20 cellular contexts compared by ENCODE assay signal in genomic region chr21:31172328-31172727, GRCh38.
DNase-seq lines count a peak whose midpoint lies in the region; ATAC-seq and TF ChIP-seq lines count a peak whose summit lies in the region.
"Had no signal": no experiment of that assay in that cellular context is flagged by ENCODE, and none has a peak within 500 bp of the region (broad histone marks: within the 10 kb centered on the region; RNA-seq: fewer than 3 reads in every experiment).

No MANE protein-coding gene starts in this region.

- TF ChIP-seq CTCF in gastroesophageal sphincter (IDR thresholded peaks at IDR 0.05) = no peak

- no peak for TF ChIP-seq POLR2A in gastroesophageal sphincter (IDR thresholded peaks at IDR 0.05)

- H3K36me3 ChIP-seq in gastroesophageal sphincter = no peaks in the 10 kb centered on the region
- H3K36me3 ChIP-seq: left lung, right atrium auricular region, tibial artery had no signal

- H3K36me3 Mint-ChIP-seq in activated naive CD4-positive, alpha-beta T cell treated with anti-CD3 and anti-CD28 coated beads, Interleukin-2, amount 50 U/mL, for 24 hours = peaks cover 17% of the 10 kb centered on the region
- H3K36me3 Mint-ChIP-seq in T-cell = peaks cover 9% of the 10 kb centered on the region
- H3K36me3 Mint-ChIP-seq in stimulated activated memory B cell treated with anti-CD40 and anti-IgM and Interleukin-4, amounts not matched to agents 10 μg/mL and 1 μg/mL and 100 μg/mL, for 72 hours = no peaks in the 10 kb centered on the region

- no peaks in the 10 kb centered on the region for H3K27me3 Mint-ChIP-seq in activated naive CD4-positive, alpha-beta T cell treated with anti-CD3 and anti-CD28 coated beads, Interleukin-2, amount 50 U/mL, for 24 hours
- H3K27me3 Mint-ChIP-seq in T-cell = no peaks in the 10 kb centered on the region
- no peaks in the 10 kb centered on the region for H3K27me3 Mint-ChIP-seq in stimulated activated memory B cell treated with anti-CD40 and anti-IgM and Interleukin-4, amounts not matched to agents 10 μg/mL and 1 μg/mL and 100 μg/mL, for 72 hours
- H3K27me3 Mint-ChIP-seq: central memory CD8-positive, alpha-beta T cell had no signal

- intact Hi-C loops in left ventricle myocardium superior (cut with micrococcal nuclease) = no loop called here

- ATAC-seq in T-cell (replicated peaks in 1 of 4) (no peak), gastroesophageal sphincter (peak; percentile 31), left ventricle myocardium superior (no peak), HG02678 (IDR thresholded peaks at IDR 0.05; ENCODE audit: unreplicated experiment) (no peak)
- ATAC-seq in stimulated activated memory B cell treated with anti-CD40 and anti-IgM and Interleukin-4, amounts not matched to agents 10 μg/mL and 1 μg/mL and 100 μg/mL, for 72 hours = peak; percentile 55
- ATAC-seq: left lung; stimulated activated effector memory CD8-positive, alpha-beta T cell treated with anti-CD3 and anti-CD28 coated beads, Interleukin-12 subunit alpha, Interleukin-12 subunit beta, amount 100 ng/mL, for 72 hours had no signal

- POLR2A ChIA-PET in T-cell (lab: Charles Lee) = interaction anchor here in 1 of 2 donors (0.5 kb wide), 1 partner anchor 9 kb away, joined by 4 read pairs; no protein-coding TSS in a partner anchor

- no peaks in the 10 kb centered on the region for H3K9me3 ChIP-seq in gastroesophageal sphincter
- H3K9me3 ChIP-seq: left lung, right atrium auricular region, tibial artery had no signal

- CTCF ChIA-PET in T-cell (lab: Charles Lee) = interaction anchor here (1.0 to 1.6 kb wide), 2 partner anchors 9 to 10 kb away, joined by 3 to 4 read pairs; no protein-coding TSS in a partner anchor

- 79% methylated on average over 4 of the region's 6 CpGs; no CpG with 5 or more reads in 1 of the 2 donors for WGBS in gastroesophageal sphincter (ENCODE audit: low coverage in 1 of 2), 2 donors

- H3K4me3 Mint-ChIP-seq in activated naive CD4-positive, alpha-beta T cell treated with anti-CD3 and anti-CD28 coated beads, Interleukin-2, amount 50 U/mL, for 24 hours = peak overlapping the region; percentile 74
- peak overlapping the region; percentile 32 to 59 (median 34) for H3K4me3 Mint-ChIP-seq in T-cell
- H3K4me3 Mint-ChIP-seq in stimulated activated memory B cell treated with anti-CD40 and anti-IgM and Interleukin-4, amounts not matched to agents 10 μg/mL and 1 μg/mL and 100 μg/mL, for 72 hours = no peak overlapping the region
- H3K4me3 Mint-ChIP-seq: central memory CD8-positive, alpha-beta T cell; stimulated activated effector memory CD8-positive, alpha-beta T cell treated with anti-CD3 and anti-CD28 coated beads, Interleukin-12 subunit alpha, Interleukin-12 subunit beta, amount 100 ng/mL, for 72 hours had no signal

- H3K4me1 ChIP-seq in gastroesophageal sphincter = peaks cover 0 to 6% (median 0%) of the 10 kb centered on the region in 3 donors
- H3K4me1 ChIP-seq: tibial artery had no signal

- H3K4me1 Mint-ChIP-seq in activated naive CD4-positive, alpha-beta T cell treated with anti-CD3 and anti-CD28 coated beads, Interleukin-2, amount 50 U/mL, for 24 hours = peaks cover 93% of the 10 kb centered on the region
- peaks cover 86 to 91% (median 87%) of the 10 kb centered on the region in 3 donors for H3K4me1 Mint-ChIP-seq in T-cell
- H3K4me1 Mint-ChIP-seq in stimulated activated memory B cell treated with anti-CD40 and anti-IgM and Interleukin-4, amounts not matched to agents 10 μg/mL and 1 μg/mL and 100 μg/mL, for 72 hours = peaks cover 7% of the 10 kb centered on the region

- no peak overlapping the region for H3K27ac ChIP-seq in gastroesophageal sphincter
- H3K27ac ChIP-seq: right atrium auricular region, tibial artery had no signal

- no peaks in the 10 kb centered on the region for H3K9me3 Mint-ChIP-seq in activated naive CD4-positive, alpha-beta T cell treated with anti-CD3 and anti-CD28 coated beads, Interleukin-2, amount 50 U/mL, for 24 hours
- H3K9me3 Mint-ChIP-seq in T-cell = no peaks in the 10 kb centered on the region
- no peaks in the 10 kb centered on the region for H3K9me3 Mint-ChIP-seq in stimulated activated memory B cell treated with anti-CD40 and anti-IgM and Interleukin-4, amounts not matched to agents 10 μg/mL and 1 μg/mL and 100 μg/mL, for 72 hours
- H3K9me3 Mint-ChIP-seq: central memory CD8-positive, alpha-beta T cell; stimulated activated effector memory CD8-positive, alpha-beta T cell treated with anti-CD3 and anti-CD28 coated beads, Interleukin-12 subunit alpha, Interleukin-12 subunit beta, amount 100 ng/mL, for 72 hours had no signal

- no peaks in the 10 kb centered on the region for H3K27me3 ChIP-seq in gastroesophageal sphincter
- H3K27me3 ChIP-seq: left lung, right atrium auricular region, tibial artery had no signal

- no peak for TF ChIP-seq EP300 in gastroesophageal sphincter (IDR thresholded peaks at IDR 0.05)

- no peak overlapping the region for H3K4me3 ChIP-seq in gastroesophageal sphincter
- H3K4me3 ChIP-seq: left lung, right atrium auricular region, tibial artery had no signal

- H3K27ac Mint-ChIP-seq in activated naive CD4-positive, alpha-beta T cell treated with anti-CD3 and anti-CD28 coated beads, Interleukin-2, amount 50 U/mL, for 24 hours = peak overlapping the region; percentile 88
- H3K27ac Mint-ChIP-seq in T-cell = peak overlapping the region; percentile 71 to 89
- H3K27ac Mint-ChIP-seq in stimulated activated memory B cell treated with anti-CD40 and anti-IgM and Interleukin-4, amounts not matched to agents 10 μg/mL and 1 μg/mL and 100 μg/mL, for 72 hours = no peak overlapping the region

- no peak for DNase-seq in activated naive CD4-positive, alpha-beta T cell treated with anti-CD3 and anti-CD28 coated beads, Interleukin-2, amount 50 U/mL, for 16 hours
- DNase-seq in T-cell = no peak
- DNase-seq in left ventricle myocardium superior = no peak
- DNase-seq: activated CD4-positive, alpha-beta T cell treated with anti-CD3 and anti-CD28 coated beads, Interleukin-2, amount 50 U/mL, for 48 hours; anterior cingulate cortex; effector CD4-positive, alpha-beta T cell; Karpas-422; left lung; NCI-H1930; NCI-H446 treated with DMSO at 0.1 percent for 48 hours; NK-92 treated with Interleukin-12 subunit alpha and Interleukin-12 subunit beta, amount 100 ng/mL, for 24 hours; stimulated activated CD4-positive, alpha-beta T cell treated with anti-CD3 and anti-CD28 coated beads, Interleukin-15, amount 100 ng/mL, for 24 hours; tibial artery had no signal

Comparison
In these comparisons a context has a peak if more than half of its experiments do, and no peak if none do; other contexts are left out.
1. ATAC-seq: peak in gastroesophageal sphincter (single experiment) and stimulated activated memory B cell treated with anti-CD40 and anti-IgM and Interleukin-4, amounts not matched to agents 10 μg/mL and 1 μg/mL and 100 μg/mL, for 72 hours (single experiment); none in T-cell (0 of 4), left ventricle myocardium superior (single experiment) and HG02678 (single experiment).